Comparison of ENCODE assay signal across 1 cellular context in genomic region chr5:181207214-181207959, GRCh38.
A peak's percentile ranks its signal among the peaks of the same experiment; 100 is the strongest.
TF ChIP-seq lines count a peak whose summit lies in the region.

No MANE protein-coding gene starts in this region.

TF ChIP-seq in K562, 482 proteins besides CTCF, POLR2A, EP300 and RAD21 (continued from another document and continues in another):
- no peak for TF ChIP-seq ZFP30 (CRISPR knock-in tag; IDR thresholded peaks at IDR 0.05; ENCODE audit: borderline replicate concordance)
- TF ChIP-seq ZBTB26 (CRISPR knock-in tag; IDR thresholded peaks at IDR 0.05): no peak
- peak; percentile 76; the same call in 1 of the 2 replicates for TF ChIP-seq ZKSCAN1 (IDR thresholded peaks at IDR 0.05; ENCODE audit: low read depth, low read length)
- TF ChIP-seq KAT8 (IDR thresholded peaks at IDR 0.05; ENCODE audit: low read depth): no peak
- TF ChIP-seq UBTF (IDR thresholded peaks at IDR 0.05; ENCODE audit: borderline replicate concordance in 1 of 2, low read depth in 2 of 2, low read length in 2 of 2): no peak
- 0 out of 4 replicates have a peak, but pooled peaks of 1 of the 2 experiments have one; percentile 44 for TF ChIP-seq BCLAF1 (IDR thresholded peaks at IDR 0.05; ENCODE audit: borderline replicate concordance in 1 of 2, control insufficient read depth in 1 of 2, low read depth in 2 of 2, low read length in 1 of 2)
- no peak for TF ChIP-seq MCM3 (IDR thresholded peaks at IDR 0.05)
- no peak for TF ChIP-seq MLX (CRISPR knock-in tag; conservative IDR thresholded peaks at IDR 0.05)
- TF ChIP-seq SIN3A (IDR thresholded peaks at IDR 0.05; ENCODE audit: borderline replicate concordance in 2 of 2, control insufficient read depth in 1 of 2, low read depth in 2 of 2, low read length in 2 of 2): 0 out of 4 replicates have a peak, but pooled peaks of 1 of the 2 experiments have one; percentile 41
- 0 out of 2 replicates have a peak, but pooled peaks have one; percentile 27 for TF ChIP-seq ZNF76 (CRISPR knock-in tag; IDR thresholded peaks at IDR 0.05; ENCODE audit: borderline replicate concordance)
- no peak for TF ChIP-seq MAFG (tag; conservative IDR thresholded peaks at IDR 0.05)
- TF ChIP-seq CBFA2T3 (IDR thresholded peaks at IDR 0.05): no peak
- TF ChIP-seq RHOXF2B (CRISPR knock-in tag; conservative IDR thresholded peaks at IDR 0.05): no peak
- TF ChIP-seq KDM4B (IDR thresholded peaks at IDR 0.05; ENCODE audit: borderline replicate concordance in 2 of 2, low read depth in 1 of 2): no peak
- peak; percentile 11; the same call in 1 of the 2 replicates for TF ChIP-seq SMARCA4 (IDR thresholded peaks at IDR 0.05)
- TF ChIP-seq ETS1 (conservative IDR thresholded peaks at IDR 0.05; ENCODE audit: control insufficient read depth, low read depth, low read length): peak; percentile 95
- TF ChIP-seq AFF4 (CRISPR knock-in tag; IDR thresholded peaks at IDR 0.05): no peak
- TF ChIP-seq MTA3 (IDR thresholded peaks at IDR 0.05; ENCODE audit: borderline replicate concordance): 0 out of 2 replicates have a peak, but pooled peaks have one; percentile 40
- TF ChIP-seq ZBTB17 (CRISPR knock-in tag; IDR thresholded peaks at IDR 0.05): no peak
- TF ChIP-seq ZBTB8A (IDR thresholded peaks at IDR 0.05; ENCODE audit: partially characterized antibody): no peak
- TF ChIP-seq ZFP36 (IDR thresholded peaks at IDR 0.05; ENCODE audit: low read depth, low read length, partially characterized antibody): peak; percentile 41
- no peak for TF ChIP-seq CEBPG (CRISPR knock-in tag; IDR thresholded peaks at IDR 0.05)
- TF ChIP-seq CEBPG (tag; conservative IDR thresholded peaks at IDR 0.05 in 1 of 2, IDR thresholded peaks at IDR 0.05 in 1 of 2): peak in 1 of 2 experiments; percentile 42; a peak in 2 of 4 replicates
- no peak for TF ChIP-seq STAG1 (CRISPR knock-in tag; IDR thresholded peaks at IDR 0.05; ENCODE audit: borderline replicate concordance)
- TF ChIP-seq NFATC3 (IDR thresholded peaks at IDR 0.05): no peak
- TF ChIP-seq PREB (CRISPR knock-in tag; IDR thresholded peaks at IDR 0.05): no peak
- TF ChIP-seq ETV1 (tag; conservative IDR thresholded peaks at IDR 0.05; ENCODE audit: low read depth): peak; percentile 45; the same call in 1 of the 2 replicates
- 0 out of 2 replicates have a peak, but pooled peaks have one; percentile 38 for TF ChIP-seq SREBF1 (IDR thresholded peaks at IDR 0.05; ENCODE audit: borderline replicate concordance, low read depth, low read length)
- TF ChIP-seq ETV6 (IDR thresholded peaks at IDR 0.05; ENCODE audit: borderline replicate concordance in 1 of 2, low read depth in 2 of 2, low read length in 1 of 2): 0 out of 4 replicates have a peak, but pooled peaks of 1 of the 2 experiments have one; percentile 62
- TF ChIP-seq ETV6 (CRISPR knock-in tag; IDR thresholded peaks at IDR 0.05; ENCODE audit: borderline replicate concordance): no peak
- no peak for TF ChIP-seq ATF1 (CRISPR knock-in tag; IDR thresholded peaks at IDR 0.05)
- TF ChIP-seq ATF1 (tag; IDR thresholded peaks at IDR 0.05): no peak; the same call in 1 of the 2 replicates
- no peak for TF ChIP-seq ZNF717 (CRISPR knock-in tag; IDR thresholded peaks at IDR 0.05)
- no peak for TF ChIP-seq E2F3 (CRISPR knock-in tag; IDR thresholded peaks at IDR 0.05)
- no peak for TF ChIP-seq ZFPM2 (CRISPR knock-in tag; IDR thresholded peaks at IDR 0.05)
- peak in 1 of 2 experiments; percentile 36; a peak in 2 of 4 replicates for TF ChIP-seq MNT (conservative IDR thresholded peaks at IDR 0.05)
- TF ChIP-seq PURB (CRISPR knock-in tag; IDR thresholded peaks at IDR 0.05; ENCODE audit: low read depth): no peak
- no peak for TF ChIP-seq SIX5 (IDR thresholded peaks at IDR 0.05; ENCODE audit: borderline replicate concordance in 1 of 2, insufficient read depth in 1 of 2, low read depth in 1 of 2, low read length in 2 of 2)
- TF ChIP-seq MTA2 (IDR thresholded peaks at IDR 0.05; ENCODE audit: low read depth): no peak
- TF ChIP-seq GATAD2A (IDR thresholded peaks at IDR 0.05): no peak
- TF ChIP-seq E2F1 (CRISPR knock-in tag; IDR thresholded peaks at IDR 0.05): no peak
- no peak for TF ChIP-seq ZNF785 (CRISPR knock-in tag; IDR thresholded peaks at IDR 0.05)
